In the genomic region with DNA sequence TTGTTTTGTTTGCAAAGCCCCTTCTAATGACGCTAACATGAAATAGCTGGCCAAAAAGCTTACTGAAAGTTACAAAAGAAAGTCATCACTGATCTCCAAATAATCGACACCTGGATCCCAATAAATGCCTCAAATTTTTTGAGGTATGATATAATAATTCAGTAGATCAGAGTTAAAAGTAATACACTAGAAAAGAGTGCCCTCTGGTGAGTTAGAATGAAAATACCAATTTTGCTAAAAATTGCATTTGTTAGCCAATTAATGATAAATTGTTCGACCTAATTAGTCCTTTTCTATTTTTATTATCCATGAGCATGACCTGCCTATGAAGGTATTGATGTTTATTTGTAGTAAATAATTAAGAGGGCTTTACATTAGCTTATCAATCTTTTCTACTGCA, we compare ENCODE assay signal across 16 cellular contexts.
DNase-seq lines count a peak whose midpoint lies in the region; ATAC-seq and TF ChIP-seq lines count a peak whose summit lies in the region.
"Had no signal": no experiment of that assay in that cellular context is flagged by ENCODE, and none has a peak within 500 bp of the region (broad histone marks: within the 10 kb centered on the region; RNA-seq: fewer than 3 reads in every experiment).

No MANE protein-coding gene starts in this region.

- no peak for DNase-seq in activated CD8-positive, alpha-beta T cell treated with anti-CD3 and anti-CD28 coated beads for 36 hours
- no peak for DNase-seq in activated CD8-positive, alpha-beta T cell treated with anti-CD3 and anti-CD28 coated beads, Interleukin-2, amount 10 ng/mL, durations not matched to agents 7 days and 5 days
- DNase-seq in OCI-M1 (lab: John Stamatoyannopoulos, UW) = peak; percentile 9
- peak in 1 of 2 donors; percentile 24 for DNase-seq in fibroblast of lung (ENCODE audit: low read depth in 2 of 2)
- DNase-seq in occipital lobe (lab: John Stamatoyannopoulos, UW) = no peak
- DNase-seq: activated CD4-positive, alpha-beta T cell treated with anti-CD3 and anti-CD28 coated beads for 36 hours; activated T-cell treated with anti-CD3 and anti-CD28 coated beads, Interleukin-2, amount 50 U/mL, for 24 hours; adrenal gland; NCI-H1092 treated with DMSO at 0.1 percent for 48 hours; NCI-H345; stomach had no signal

- intact Hi-C loops in activated CD8-positive, alpha-beta T cell treated with anti-CD3 and anti-CD28 coated beads for 36 hours (cut with micrococcal nuclease) = no loop called here

- H3K4me1 Mint-ChIP-seq in activated CD8-positive, alpha-beta T cell treated with anti-CD3 and anti-CD28 coated beads for 36 hours (ENCODE audit: low read depth) = no peaks in the 10 kb centered on the region
- H3K4me1 Mint-ChIP-seq in activated CD8-positive, alpha-beta T cell treated with anti-CD3 and anti-CD28 coated beads, Interleukin-2, amount 10 ng/mL, durations not matched to agents 7 days and 5 days (ENCODE audit: low read depth) = no peaks in the 10 kb centered on the region

- H3K9ac ChIP-seq in fibroblast of lung (ENCODE audit: insufficient read depth, low read length) = no peak overlapping the region

- no peaks in the 10 kb centered on the region for H3K79me2 ChIP-seq in fibroblast of lung (ENCODE audit: control insufficient read depth, insufficient read depth, low read length)

- ATAC-seq in activated CD8-positive, alpha-beta T cell treated with anti-CD3 and anti-CD28 coated beads for 36 hours = no peak
- ATAC-seq in activated CD8-positive, alpha-beta T cell treated with anti-CD3 and anti-CD28 coated beads, Interleukin-2, amount 10 ng/mL, durations not matched to agents 7 days and 5 days = no peak
- ATAC-seq in GM21825 (IDR thresholded peaks at IDR 0.05; ENCODE audit: unreplicated experiment) (no peak), GM19035 (IDR thresholded peaks at IDR 0.05; ENCODE audit: unreplicated experiment) (no peak), HG02870 (IDR thresholded peaks at IDR 0.05; ENCODE audit: unreplicated experiment) (no peak)
- ATAC-seq: activated CD4-positive, alpha-beta T cell treated with anti-CD3 and anti-CD28 coated beads for 36 hours had no signal

- H4K20me1 ChIP-seq in fibroblast of lung (ENCODE audit: control insufficient read depth, extremely low read depth, insufficient read depth, low read length) = no peaks in the 10 kb centered on the region

- POLR2A ChIA-PET in activated CD8-positive, alpha-beta T cell treated with anti-CD3 and anti-CD28 coated beads for 36 hours (lab: Charles Lee) = no interaction called here
- POLR2A ChIA-PET in activated CD8-positive, alpha-beta T cell treated with anti-CD3 and anti-CD28 coated beads, Interleukin-2, amount 10 ng/mL, durations not matched to agents 7 days and 5 days (lab: Charles Lee) = no interaction called here

- H3K4me3 ChIP-seq in fibroblast of lung (replicated peaks in 1 of 4; ENCODE audit: control extremely low read depth in 1 of 4, insufficient read depth in 1 of 4, low read depth in 3 of 4, low read length in 4 of 4) = no peak overlapping the region
- H3K4me3 ChIP-seq: adrenal gland, coronary artery, skin epidermis, stomach had no signal

- H3K4me2 ChIP-seq in fibroblast of lung (ENCODE audit: extremely low read depth, insufficient read depth, low read length) = no peak overlapping the region

- no peaks in the 10 kb centered on the region for H3K27me3 ChIP-seq in fibroblast of lung (ENCODE audit: control insufficient read depth, insufficient read depth, low read length)
- H3K27me3 ChIP-seq: adrenal gland, stomach had no signal

- H3K4me3 Mint-ChIP-seq in activated CD8-positive, alpha-beta T cell treated with anti-CD3 and anti-CD28 coated beads for 36 hours = no peak overlapping the region
- H3K4me3 Mint-ChIP-seq in activated CD8-positive, alpha-beta T cell treated with anti-CD3 and anti-CD28 coated beads, Interleukin-2, amount 10 ng/mL, durations not matched to agents 7 days and 5 days = no peak overlapping the region
- H3K4me3 Mint-ChIP-seq: activated CD4-positive, alpha-beta T cell treated with anti-CD3 and anti-CD28 coated beads for 36 hours; activated T-cell treated with anti-CD3 and anti-CD28 coated beads, Interleukin-2, amount 50 U/mL, for 24 hours had no signal

- no peak overlapping the region for H2AFZ ChIP-seq in fibroblast of lung (ENCODE audit: low read length)

- H3K27ac Mint-ChIP-seq in activated CD8-positive, alpha-beta T cell treated with anti-CD3 and anti-CD28 coated beads for 36 hours = no peak overlapping the region
- no peak overlapping the region for H3K27ac Mint-ChIP-seq in activated CD8-positive, alpha-beta T cell treated with anti-CD3 and anti-CD28 coated beads, Interleukin-2, amount 10 ng/mL, durations not matched to agents 7 days and 5 days
- H3K27ac Mint-ChIP-seq: activated CD4-positive, alpha-beta T cell treated with anti-CD3 and anti-CD28 coated beads for 36 hours; activated T-cell treated with anti-CD3 and anti-CD28 coated beads, Interleukin-2, amount 50 U/mL, for 24 hours had no signal

- H3K9me3 Mint-ChIP-seq in activated CD8-positive, alpha-beta T cell treated with anti-CD3 and anti-CD28 coated beads for 36 hours = peaks cover 10% of the 10 kb centered on the region
- peaks cover 11% of the 10 kb centered on the region for H3K9me3 Mint-ChIP-seq in activated CD8-positive, alpha-beta T cell treated with anti-CD3 and anti-CD28 coated beads, Interleukin-2, amount 10 ng/mL, durations not matched to agents 7 days and 5 days (ENCODE audit: insufficient read depth)

- CTCF ChIA-PET in activated CD8-positive, alpha-beta T cell treated with anti-CD3 and anti-CD28 coated beads for 36 hours (lab: Charles Lee) = interaction anchor here (0.9 to 2.1 kb wide), 5 partner anchors 10 to 124 kb away, joined by 3 to 9 read pairs (median 4); no protein-coding TSS in a partner anchor
- CTCF ChIA-PET in activated CD8-positive, alpha-beta T cell treated with anti-CD3 and anti-CD28 coated beads, Interleukin-2, amount 10 ng/mL, durations not matched to agents 7 days and 5 days (lab: Charles Lee) = interaction anchor here (0.6 to 2.3 kb wide), 4 partner anchors 12 to 807 kb away, joined by 3 to 8 read pairs (median 6); no protein-coding TSS in a partner anchor

- H3K4me1 ChIP-seq in fibroblast of lung (ENCODE audit: control insufficient read depth, extremely low read depth, insufficient read depth, low read length) = no peaks in the 10 kb centered on the region
- H3K4me1 ChIP-seq: adrenal gland, stomach had no signal

- no peaks in the 10 kb centered on the region for H3K9me3 ChIP-seq in fibroblast of lung (ENCODE audit: control insufficient read depth, insufficient read depth, low read depth, low read length)

- peak; percentile 28 for TF ChIP-seq CTCF in activated CD8-positive, alpha-beta T cell treated with anti-CD3 and anti-CD28 coated beads for 36 hours (IDR thresholded peaks at IDR 0.05)
- peak; percentile 15 to 37 for TF ChIP-seq CTCF in fibroblast of lung (conservative IDR thresholded peaks at IDR 0.05 in 1 of 2, IDR thresholded peaks at IDR 0.05 in 1 of 2; ENCODE audit: low read depth in 1 of 2, low read length in 2 of 2)

- H3K27me3 Mint-ChIP-seq in activated CD8-positive, alpha-beta T cell treated with anti-CD3 and anti-CD28 coated beads for 36 hours = no peaks in the 10 kb centered on the region
- H3K27me3 Mint-ChIP-seq in activated CD8-positive, alpha-beta T cell treated with anti-CD3 and anti-CD28 coated beads, Interleukin-2, amount 10 ng/mL, durations not matched to agents 7 days and 5 days (ENCODE audit: low read depth) = no peaks in the 10 kb centered on the region
- H3K27me3 Mint-ChIP-seq: activated CD4-positive, alpha-beta T cell treated with anti-CD3 and anti-CD28 coated beads for 36 hours; activated T-cell treated with anti-CD3 and anti-CD28 coated beads, Interleukin-2, amount 50 U/mL, for 24 hours had no signal

- no peak overlapping the region for H3K27ac ChIP-seq in fibroblast of lung (ENCODE audit: insufficient read depth, low read length)
- H3K27ac ChIP-seq: adrenal gland, coronary artery, skin epidermis, stomach had no signal

- no peaks in the 10 kb centered on the region for H3K36me3 ChIP-seq in fibroblast of lung (ENCODE audit: control insufficient read depth, insufficient read depth, low read length)
- H3K36me3 ChIP-seq: adrenal gland, stomach had no signal

- H3K36me3 Mint-ChIP-seq in activated CD8-positive, alpha-beta T cell treated with anti-CD3 and anti-CD28 coated beads for 36 hours (ENCODE audit: low read depth) = peaks cover 9% of the 10 kb centered on the region
- peaks cover 12% of the 10 kb centered on the region for H3K36me3 Mint-ChIP-seq in activated CD8-positive, alpha-beta T cell treated with anti-CD3 and anti-CD28 coated beads, Interleukin-2, amount 10 ng/mL, durations not matched to agents 7 days and 5 days (ENCODE audit: low read depth)
